In the genomic region with DNA sequence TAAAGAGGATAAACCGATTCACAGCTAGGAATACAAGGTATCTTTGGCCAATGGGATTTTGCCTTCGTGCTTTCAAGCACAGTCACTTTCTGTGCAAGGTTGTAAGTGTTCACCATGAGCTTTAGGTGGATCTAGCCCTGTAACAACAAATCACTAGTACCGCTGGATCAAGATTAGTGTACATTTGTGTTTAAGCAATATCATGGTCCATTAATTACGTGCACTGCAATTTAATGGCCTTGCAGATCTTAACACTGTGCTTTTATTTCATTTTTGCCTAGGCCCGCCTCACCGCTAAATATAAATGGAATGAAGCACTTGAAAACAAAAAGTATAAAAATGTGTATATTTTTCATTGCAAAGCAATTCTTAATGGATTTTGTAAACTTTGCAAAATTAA, we compare ENCODE assay signal across 13 cellular contexts.
"Had no signal": no experiment of that assay in that cellular context is flagged by ENCODE, and none has a peak within 500 bp of the region (broad histone marks: within the 10 kb centered on the region; RNA-seq: fewer than 3 reads in every experiment).

No MANE protein-coding gene starts in this region.

- H3K36me3 ChIP-seq: WERI-Rb-1 had no signal

- H3K4me3 ChIP-seq: K562, SK-N-MC had no signal

- ATAC-seq: activated CD4-positive, alpha-beta T cell treated with anti-CD3 and anti-CD28 coated beads for 36 hours; T-cell had no signal

- H3K36me3 Mint-ChIP-seq: activated naive CD4-positive, alpha-beta T cell treated with anti-CD3 and anti-CD28 coated beads, Interleukin-2, amount 10 ng/mL, durations not matched to agents 7 days and 5 days; activated naive CD8-positive, alpha-beta T cell treated with anti-CD3 and anti-CD28 coated beads for 36 hours; T-cell had no signal

- H3K4me1 Mint-ChIP-seq: activated CD4-positive, alpha-beta memory T cell treated with anti-CD3 and anti-CD28 coated beads, Interleukin-2, amount 10 ng/mL, durations not matched to agents 7 days and 5 days; activated CD4-positive, alpha-beta T cell treated with anti-CD3 and anti-CD28 coated beads for 36 hours; activated naive CD4-positive, alpha-beta T cell treated with anti-CD3 and anti-CD28 coated beads, Interleukin-2, amount 10 ng/mL, durations not matched to agents 7 days and 5 days; activated naive CD8-positive, alpha-beta T cell treated with anti-CD3 and anti-CD28 coated beads for 36 hours; activated T-helper 17 cell treated with anti-CD3 and anti-CD28 coated beads, Interleukin-2, amount 50 U/mL, for 72 hours; T-cell had no signal

- H3K27me3 Mint-ChIP-seq: activated CD4-positive, alpha-beta memory T cell treated with anti-CD3 and anti-CD28 coated beads, Interleukin-2, amount 10 ng/mL, durations not matched to agents 7 days and 5 days; activated naive CD4-positive, alpha-beta T cell treated with anti-CD3 and anti-CD28 coated beads, Interleukin-2, amount 10 ng/mL, durations not matched to agents 7 days and 5 days had no signal

- H3K27ac ChIP-seq: SK-N-MC, WERI-Rb-1 had no signal

- H3K27ac Mint-ChIP-seq: activated CD4-positive, alpha-beta memory T cell treated with anti-CD3 and anti-CD28 coated beads, Interleukin-2, amount 10 ng/mL, durations not matched to agents 7 days and 5 days; activated CD4-positive, alpha-beta T cell treated with anti-CD3 and anti-CD28 coated beads for 36 hours; activated naive CD4-positive, alpha-beta T cell treated with anti-CD3 and anti-CD28 coated beads, Interleukin-2, amount 10 ng/mL, durations not matched to agents 7 days and 5 days; activated naive CD8-positive, alpha-beta T cell treated with anti-CD3 and anti-CD28 coated beads for 36 hours; activated T-helper 17 cell treated with anti-CD3 and anti-CD28 coated beads, Interleukin-2, amount 50 U/mL, for 72 hours; T-cell had no signal

- H3K4me3 Mint-ChIP-seq: activated CD4-positive, alpha-beta memory T cell treated with anti-CD3 and anti-CD28 coated beads, Interleukin-2, amount 10 ng/mL, durations not matched to agents 7 days and 5 days; activated CD4-positive, alpha-beta T cell treated with anti-CD3 and anti-CD28 coated beads for 36 hours; activated naive CD4-positive, alpha-beta T cell treated with anti-CD3 and anti-CD28 coated beads, Interleukin-2, amount 10 ng/mL, durations not matched to agents 7 days and 5 days; activated naive CD8-positive, alpha-beta T cell treated with anti-CD3 and anti-CD28 coated beads for 36 hours; activated T-helper 17 cell treated with anti-CD3 and anti-CD28 coated beads, Interleukin-2, amount 50 U/mL, for 72 hours; T-cell had no signal

- H3K9me3 Mint-ChIP-seq: activated naive CD8-positive, alpha-beta T cell treated with anti-CD3 and anti-CD28 coated beads for 36 hours had no signal

- DNase-seq: activated gamma-delta T cell treated with Interleukin-2 at 50 U/mL for 16 hours, activated T-cell treated with anti-CD3 and anti-CD28 coated beads for 4 hours, NCI-H187 treated with DMSO at 0.1 percent for 48 hours, NCI-H2081 treated with DMSO at 0.1 percent for 48 hours had no signal
